ENCODE assay signal across 25 cellular contexts in the genomic region with DNA sequence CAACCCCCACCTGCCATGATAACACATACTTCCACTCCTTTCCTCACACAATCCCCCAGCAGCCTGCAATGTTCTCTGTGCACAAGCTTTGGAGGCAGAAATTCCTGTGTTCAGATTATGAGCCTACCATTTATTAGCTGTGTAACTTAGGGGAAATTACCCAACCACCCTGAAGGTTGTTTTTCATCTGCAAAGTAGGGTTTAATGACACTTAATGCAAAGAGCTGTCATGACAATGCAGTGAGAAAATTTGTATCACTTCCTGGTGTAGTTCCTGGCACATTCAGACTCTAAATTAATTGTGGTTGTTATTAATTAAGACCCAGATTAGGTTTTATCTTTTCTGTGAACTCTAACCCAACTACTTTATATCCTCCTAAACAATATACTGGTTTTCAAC.
"Had no signal": no experiment of that assay in that cellular context is flagged by ENCODE, and none has a peak within 500 bp of the region (broad histone marks: within the 10 kb centered on the region; RNA-seq: fewer than 3 reads in every experiment).

No MANE protein-coding gene starts in this region.

- H3K36me3 Mint-ChIP-seq: stimulated activated effector memory CD8-positive, alpha-beta T cell treated with anti-CD3 and anti-CD28 coated beads, Interleukin-12 subunit alpha, Interleukin-12 subunit beta, amount 100 ng/mL, for 72 hours; type B pancreatic cell had no signal

- H3K27ac Mint-ChIP-seq: nephron; progenitor cell of endocrine pancreas; stimulated activated effector memory CD8-positive, alpha-beta T cell treated with anti-CD3 and anti-CD28 coated beads, Interleukin-12 subunit alpha, Interleukin-12 subunit beta, amount 100 ng/mL, for 72 hours; type B pancreatic cell had no signal

- H3K9me3 ChIP-seq: esophagus muscularis mucosa, gastrocnemius medialis, heart right ventricle, left ventricle myocardium inferior, pancreas, suprapubic skin, thyroid gland, uterus had no signal

- H3K4me1 Mint-ChIP-seq: stimulated activated effector memory CD8-positive, alpha-beta T cell treated with anti-CD3 and anti-CD28 coated beads, Interleukin-12 subunit alpha, Interleukin-12 subunit beta, amount 100 ng/mL, for 72 hours had no signal

- H3K4me3 ChIP-seq: esophagus muscularis mucosa, gastrocnemius medialis, heart right ventricle, left ventricle myocardium inferior, lung, pancreas, suprapubic skin, thyroid gland, uterus had no signal

- H3K27me3 Mint-ChIP-seq: progenitor cell of endocrine pancreas, type B pancreatic cell had no signal

- H3K9me3 Mint-ChIP-seq: nephron; stimulated activated effector memory CD8-positive, alpha-beta T cell treated with anti-CD3 and anti-CD28 coated beads, Interleukin-12 subunit alpha, Interleukin-12 subunit beta, amount 100 ng/mL, for 72 hours; type B pancreatic cell had no signal

- H3K27ac ChIP-seq: epithelial cell of prostate, esophagus muscularis mucosa, gastrocnemius medialis, heart right ventricle, left ventricle myocardium inferior, pancreas, suprapubic skin, thyroid gland, uterus had no signal

- H3K36me3 ChIP-seq: esophagus muscularis mucosa, gastrocnemius medialis, heart right ventricle, left ventricle myocardium inferior, pancreas, suprapubic skin, thyroid gland, uterus had no signal

- DNase-seq: effector memory CD4-positive, alpha-beta T cell; gastrocnemius medialis; heart right ventricle; hypothalamus; islet precursor cell; left ventricle myocardium inferior; mesenchymal stem cell; midbrain; occipital lobe; pancreas; right cardiac atrium; small intestine; stimulated activated CD4-positive, alpha-beta T cell treated with anti-CD3 and anti-CD28 coated beads, Interleukin-2, amount 100 ng/mL, for 48 hours; stimulated activated CD8-positive, alpha-beta memory T cell treated with anti-CD3 and anti-CD28 coated beads, Interleukin-4, amount 100 ng/mL, for 48 hours; stimulated activated naive CD8-positive, alpha-beta T cell treated with anti-CD3 and anti-CD28 coated beads, Interleukin-15, Interleukin-2, amounts not matched to agents 100 U/mL and 50 U/mL, for 24 hours; thyroid gland; uterus had no signal

- H3K4me3 Mint-ChIP-seq: nephron; stimulated activated effector memory CD8-positive, alpha-beta T cell treated with anti-CD3 and anti-CD28 coated beads, Interleukin-12 subunit alpha, Interleukin-12 subunit beta, amount 100 ng/mL, for 72 hours; type B pancreatic cell had no signal

- H3K27me3 ChIP-seq: esophagus muscularis mucosa, gastrocnemius medialis, heart right ventricle, pancreas, suprapubic skin, thyroid gland, uterus had no signal

- ATAC-seq: gastrocnemius medialis; heart right ventricle; pancreas; right cardiac atrium; stimulated activated effector memory CD8-positive, alpha-beta T cell treated with anti-CD3 and anti-CD28 coated beads, Interleukin-12 subunit alpha, Interleukin-12 subunit beta, amount 100 ng/mL, for 72 hours; stimulated activated naive CD8-positive, alpha-beta T cell treated with anti-CD3 and anti-CD28 coated beads, Interleukin-15, Interleukin-2, amounts not matched to agents 100 U/mL and 50 U/mL, for 24 hours had no signal

- H3K4me1 ChIP-seq: esophagus muscularis mucosa, left ventricle myocardium inferior, pancreas, suprapubic skin, thyroid gland, uterus had no signal
